Comparison of ENCODE assay signal across 22 cellular contexts in the genomic region with DNA sequence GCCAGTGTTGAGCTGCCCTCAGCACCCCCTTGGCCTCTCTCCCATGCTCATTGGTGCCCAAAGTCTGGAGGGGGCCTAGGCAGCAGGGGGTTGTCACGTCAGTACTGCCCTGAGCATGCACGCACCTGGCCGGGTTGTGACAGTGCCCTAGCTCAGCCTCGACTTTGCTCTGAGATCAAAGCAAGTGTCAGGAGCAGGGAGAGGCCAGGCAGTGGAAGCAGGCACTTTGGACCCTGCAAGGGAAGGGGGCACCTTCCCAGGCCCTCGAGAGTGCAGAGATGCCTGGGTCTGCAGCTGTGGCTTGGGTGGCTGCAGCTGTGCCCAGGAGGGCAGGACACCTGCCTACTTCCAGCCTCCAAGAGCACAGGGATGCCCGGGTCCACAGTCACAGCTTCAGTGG.
"Had no signal": no experiment of that assay in that cellular context is flagged by ENCODE, and none has a peak within 500 bp of the region (broad histone marks: within the 10 kb centered on the region; RNA-seq: fewer than 3 reads in every experiment).

No MANE protein-coding gene starts in this region.

- H3K36me3 ChIP-seq: MG63, SJSA1 had no signal

- H3K9me3 ChIP-seq: MG63, SJSA1 had no signal

- DNase-seq: activated CD4-positive, alpha-beta T cell treated with anti-CD3 and anti-CD28 coated beads for 48 hours; activated CD4-positive, alpha-beta T cell treated with anti-CD3 and anti-CD28 coated beads, Interleukin-2, amount 50 U/mL, for 48 hours; activated CD4-positive, CD25-positive, alpha-beta regulatory T cell treated with anti-CD3 and anti-CD28 coated beads, Interleukin-2, amount 50 U/mL, for 72 hours; activated CD8-positive, alpha-beta memory T cell treated with anti-CD3 and anti-CD28 coated beads, Interleukin-2, amount 10 ng/mL, durations not matched to agents 7 days and 5 days; activated effector memory CD4-positive, alpha-beta T cell treated with Interleukin-2 at 50 U/mL for 16 hours; activated naive CD4-positive, alpha-beta T cell; activated naive CD8-positive, alpha-beta T cell treated with anti-CD3 and anti-CD28 coated beads, Interleukin-2, amount 50 U/mL, for 24 hours; activated T-cell treated with anti-CD3 and anti-CD28 coated beads, Interleukin-2, amount 50 U/mL, for 24 hours; amniotic stem cell; MG63; NCI-H1105; NCI-H1436; NCI-H1694 treated with DMSO at 0.1 percent for 48 hours; NCI-H2029 treated with DMSO at 0.1 percent for 48 hours; NCI-H345; NCI-H510A; NCI-H526 treated with DMSO at 0.1 percent for 48 hours; NCI-H82 had no signal

- H3K27me3 ChIP-seq: MG63, SJSA1 had no signal

- H3K27ac ChIP-seq: SJSA1 had no signal

- ATAC-seq: activated CD8-positive, alpha-beta memory T cell treated with anti-CD3 and anti-CD28 coated beads, Interleukin-2, amount 10 ng/mL, durations not matched to agents 7 days and 5 days; activated naive CD4-positive, alpha-beta T cell treated with anti-CD3 and anti-CD28 coated beads, Interleukin-2, amount 50 U/mL, for 72 hours; activated naive CD8-positive, alpha-beta T cell treated with anti-CD3 and anti-CD28 coated beads, Interleukin-2, amount 50 U/mL, for 24 hours; Right ventricle myocardium inferior; WTC11 had no signal

- H3K4me1 ChIP-seq: SJSA1 had no signal

- H3K4me3 ChIP-seq: MG63, SJSA1 had no signal
